Comparison of ENCODE assay signal across 13 cellular contexts in the genomic region with DNA sequence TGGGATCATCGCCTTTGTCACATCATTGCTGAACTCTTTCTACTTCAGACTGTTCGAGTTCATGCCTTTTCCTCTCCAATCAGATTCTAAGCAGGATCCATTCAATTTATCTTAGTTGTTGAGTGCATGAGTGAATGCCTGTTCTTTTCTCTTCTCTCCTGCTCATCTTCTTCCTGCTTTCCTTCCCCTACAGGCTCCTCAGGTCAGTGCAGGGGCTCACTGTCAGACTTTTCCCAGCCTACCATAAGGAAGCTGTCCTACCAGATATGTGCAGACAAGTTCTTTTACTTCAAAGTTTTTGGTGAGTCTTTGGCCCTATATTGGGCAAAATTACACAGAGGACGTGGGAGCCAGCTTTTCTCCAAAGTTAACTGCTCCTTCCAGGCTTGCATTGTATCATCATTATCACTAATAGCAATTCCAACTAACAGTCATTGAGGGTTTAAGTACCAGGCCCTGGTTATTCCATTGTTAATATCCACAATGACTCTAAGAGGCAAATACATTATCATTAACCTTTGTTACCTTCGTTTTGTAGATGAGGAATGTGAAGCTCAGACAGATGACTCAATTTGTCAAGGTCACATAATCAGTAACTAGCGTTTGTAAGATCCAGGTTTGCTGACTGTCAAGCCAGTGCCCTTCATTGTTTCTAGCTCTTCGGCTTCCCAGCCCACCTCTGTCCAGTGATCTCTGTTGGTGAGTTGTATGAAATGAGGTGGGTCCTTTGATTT. TPM values are rescaled to one million over a fixed set of nuclear protein-coding genes. Genes with fewer than 3 reads are reported as not detected.
DNase-seq lines count a peak whose midpoint lies in the region; TF ChIP-seq lines count a peak whose summit lies in the region.
"Had no signal": no experiment of that assay in that cellular context is flagged by ENCODE, and none has a peak within 500 bp of the region (broad histone marks: within the 10 kb centered on the region; RNA-seq: fewer than 3 reads in every experiment).

No MANE protein-coding gene starts in this region.

- peak overlapping the region; percentile 64 for H2AFZ ChIP-seq in GM23248

- 28 to 32% methylated on average over 6 of the region's 6 CpGs for WGBS in GM23248 (ENCODE audit: low coverage in 1 of 2, low lambda C conversion rate in 2 of 2, missing lambda C conversion rate in 2 of 2), 2 experiments

- intact Hi-C loops in ascending aorta (cut with DNase I): no loop called here

- in situ Hi-C loops in GM23248 (cut with MboI): no loop called here

- no peaks in the 10 kb centered on the region for H3K79me2 ChIP-seq in GM23248 (ENCODE audit: insufficient read depth)

- H3K27ac ChIP-seq in GM23248 (peak overlapping the region; percentile 65), ascending aorta (no peak overlapping the region)
- H3K27ac ChIP-seq: HL-60, Peyer's patch, right atrium auricular region had no signal

- no peaks in the 10 kb centered on the region for H3K36me3 ChIP-seq in GM23248 (ENCODE audit: low read depth)
- no peaks in the 10 kb centered on the region for H3K36me3 ChIP-seq in ascending aorta
- H3K36me3 ChIP-seq: Peyer's patch, right atrium auricular region had no signal

- no peaks in the 10 kb centered on the region for H3K9me2 ChIP-seq in GM23248 (ENCODE audit: insufficient read depth)

- H3K27me3 ChIP-seq in GM23248 (replicated peaks; ENCODE audit: insufficient read depth) (no peaks in the 10 kb centered on the region), ascending aorta (no peaks in the 10 kb centered on the region)
- H3K27me3 ChIP-seq: Peyer's patch, right atrium auricular region had no signal

- peak overlapping the region; percentile 23; the same call in 1 of the 2 replicates for H3K9ac ChIP-seq in GM23248

- no peaks in the 10 kb centered on the region for H4K20me1 ChIP-seq in GM23248 (ENCODE audit: insufficient read depth)

- H3K4me1 ChIP-seq in GM23248 (ENCODE audit: insufficient read depth): peaks cover 67% of the 10 kb centered on the region
- peaks cover 4 to 18% of the 10 kb centered on the region in 2 donors for H3K4me1 ChIP-seq in ascending aorta

- H3K9me3 ChIP-seq in GM23248 (ENCODE audit: low read depth) (no peaks in the 10 kb centered on the region), ascending aorta (no peaks in the 10 kb centered on the region)
- H3K9me3 ChIP-seq: Peyer's patch, right atrium auricular region had no signal

- TF ChIP-seq CTCF in WI38 (IDR thresholded peaks at IDR 0.05; ENCODE audit: low read depth, low read length) (peak; percentile 64), retinal pigment epithelial cell (conservative IDR thresholded peaks at IDR 0.05; ENCODE audit: low read depth, low read length) (peak; percentile 29), ascending aorta (IDR thresholded peaks at IDR 0.05) (no peak)

- peak overlapping the region; percentile 31 for H3K4me2 ChIP-seq in GM23248 (ENCODE audit: unreplicated experiment)

- H3K4me3 ChIP-seq in GM23248 (no peak overlapping the region), WI38 (ENCODE audit: low read depth, low read length) (no peak overlapping the region), retinal pigment epithelial cell (ENCODE audit: low read length) (no peak overlapping the region), ascending aorta (no peak overlapping the region)
- H3K4me3 ChIP-seq: Peyer's patch, right atrium auricular region had no signal

- peaks cover 65% of the 10 kb centered on the region for H3F3A ChIP-seq in GM23248 (ENCODE audit: insufficient read depth)

- DNase-seq in GM23248: peak; percentile 60
- peak; percentile 57 for DNase-seq in glomerular visceral epithelial cell (ENCODE audit: extremely low spot score)
- no peak for DNase-seq in retinal pigment epithelial cell (ENCODE audit: low read depth)
- no peak for DNase-seq in T-helper 1 cell
- DNase-seq in activated T-cell treated with anti-CD3 and anti-CD28 coated beads, Interleukin-2, amount 50 U/mL, for 1 hour: no peak
- no peak for DNase-seq in ascending aorta (ENCODE audit: low spot score in 2 of 2)
- DNase-seq: CD8-positive, alpha-beta memory T cell; hypothalamus; Peyer's patch; stimulated activated naive CD8-positive, alpha-beta T cell treated with anti-CD3 and anti-CD28 coated beads, Interleukin-15, amount 100 ng/mL, for 72 hours had no signal

RNA-seq across cellular contexts. Expression of a gene that starts 30.4 kb away (rescaled TPM):
- total RNA-seq in GM23248 (2014; rRNA removed; shearing (Covaris generic)): not detected in 2 replicates
- polyA plus RNA-seq in GM23248 (2016; fragmentation: Nextera tagmentation; extraction: Ambion mirVana): not detected in 2 replicates
- total RNA-seq in ascending aorta: not detected
- total RNA-seq: CD8-positive, alpha-beta memory T cell; Peyer's patch; right atrium auricular region had no signal
- polyA plus RNA-seq: CD8-positive, alpha-beta memory T cell had no signal

RNA-seq across cellular contexts. Expression of a gene that starts 37.4 kb away (rescaled TPM):
- not detected in 2 replicates for total RNA-seq in GM23248 (2014; rRNA removed; shearing (Covaris generic))
- not detected in 2 replicates for polyA plus RNA-seq in GM23248 (2016; fragmentation: Nextera tagmentation; extraction: Ambion mirVana)
- total RNA-seq in ascending aorta: not detected
- total RNA-seq: CD8-positive, alpha-beta memory T cell; Peyer's patch; right atrium auricular region had no signal
- polyA plus RNA-seq: CD8-positive, alpha-beta memory T cell had no signal

Comparison
In these comparisons a context has a peak if more than half of its experiments do, and no peak if none do; other contexts are left out.
1. DNase-seq: peak in GM23248 (single experiment) and glomerular visceral epithelial cell (single experiment); none in retinal pigment epithelial cell (single experiment), T-helper 1 cell (0 of 5), activated T-cell treated with anti-CD3 and anti-CD28 coated beads, Interleukin-2, amount 50 U/mL, for 1 hour (single experiment) and ascending aorta (0 of 2).
2. CTCF ChIP-seq: peak in WI38 (single experiment) and retinal pigment epithelial cell (single experiment); none in ascending aorta (0 of 3).